ENCODE assay signal across 1 cellular context in genomic region chr7:23410446-23411183, GRCh38.
A peak's percentile ranks its signal among the peaks of the same experiment; 100 is the strongest.
TF ChIP-seq lines count a peak whose summit lies in the region.

No MANE protein-coding gene starts in this region.

TF ChIP-seq in GM12878, 131 proteins besides CTCF, POLR2A, EP300 and RAD21 (continued from another document and continues in another):
- TF ChIP-seq ZBTB4 (CRISPR knock-in tag; IDR thresholded peaks at IDR 0.05): no peak
- TF ChIP-seq FOXK2 (IDR thresholded peaks at IDR 0.05): no peak
- TF ChIP-seq SUZ12 (IDR thresholded peaks at IDR 0.05; ENCODE audit: unreplicated experiment): no peak
- TF ChIP-seq USF2 (IDR thresholded peaks at IDR 0.05; ENCODE audit: borderline replicate concordance, low read depth, low read length): no peak
- TF ChIP-seq MLLT1 (IDR thresholded peaks at IDR 0.05): no peak
- peak; percentile 72; the same call in 1 of the 2 replicates for TF ChIP-seq MTA3 (IDR thresholded peaks at IDR 0.05; ENCODE audit: borderline replicate concordance, low read length)
- TF ChIP-seq TCF12 (IDR thresholded peaks at IDR 0.05; ENCODE audit: low read depth, low read length): no peak
- no peak for TF ChIP-seq ETV6 (conservative IDR thresholded peaks at IDR 0.05 in 1 of 2, IDR thresholded peaks at IDR 0.05 in 1 of 2; ENCODE audit: borderline replicate concordance in 1 of 2, low read depth in 1 of 2)
- no peak for TF ChIP-seq RBBP5 (conservative IDR thresholded peaks at IDR 0.05)
- 0 out of 2 replicates have a peak, but pooled peaks have one; percentile 69 for TF ChIP-seq SMARCA5 (IDR thresholded peaks at IDR 0.05)
- no peak for TF ChIP-seq JUND (IDR thresholded peaks at IDR 0.05; ENCODE audit: low read depth, low read length)
- TF ChIP-seq WRNIP1 (IDR thresholded peaks at IDR 0.05; ENCODE audit: borderline replicate concordance, low read depth, low read length): no peak
- no peak for TF ChIP-seq NR2C1 (IDR thresholded peaks at IDR 0.05)
- TF ChIP-seq RFX5 (IDR thresholded peaks at IDR 0.05; ENCODE audit: low read depth, low read length): no peak
- TF ChIP-seq SRF (IDR thresholded peaks at IDR 0.05; ENCODE audit: low read depth in 2 of 2, low read length in 2 of 2): no peak
- no peak for TF ChIP-seq SREBF2 (IDR thresholded peaks at IDR 0.05; ENCODE audit: low read length)
- no peak for TF ChIP-seq ZSCAN29 (IDR thresholded peaks at IDR 0.05)
- no peak for TF ChIP-seq FOS (IDR thresholded peaks at IDR 0.05; ENCODE audit: borderline replicate concordance, extremely low read depth, insufficient read length)
- no peak for TF ChIP-seq ZBTB33 (IDR thresholded peaks at IDR 0.05)
- no peak for TF ChIP-seq HSF1 (IDR thresholded peaks at IDR 0.05; ENCODE audit: low read depth, low read length)
- no peak for TF ChIP-seq RCOR1 (conservative IDR thresholded peaks at IDR 0.05; ENCODE audit: low read depth, low read length)
- no peak for TF ChIP-seq ZZZ3 (IDR thresholded peaks at IDR 0.05; ENCODE audit: control insufficient read depth, insufficient read length, low read depth)
- TF ChIP-seq MEF2A (IDR thresholded peaks at IDR 0.05; ENCODE audit: insufficient read depth, low read depth, low read length): peak; percentile 40; the same call in 1 of the 2 replicates
- TF ChIP-seq EZH2 (IDR thresholded peaks at IDR 0.05; ENCODE audit: borderline replicate concordance, control insufficient read depth, low read depth, low read length): no peak
- TF ChIP-seq REST (IDR thresholded peaks at IDR 0.05; ENCODE audit: low read depth, low read length): no peak
- TF ChIP-seq CHD1 (IDR thresholded peaks at IDR 0.05; ENCODE audit: low read depth, low read length): no peak
- TF ChIP-seq MYC (IDR thresholded peaks at IDR 0.05; ENCODE audit: insufficient read depth, insufficient read length, insufficient replicate concordance, low read length, severe bottlenecking): no peak
- TF ChIP-seq SMAD5 (IDR thresholded peaks at IDR 0.05; ENCODE audit: low read depth): no peak
- TF ChIP-seq BHLHE40 (IDR thresholded peaks at IDR 0.05; ENCODE audit: borderline replicate concordance in 1 of 2, low read depth in 2 of 2, low read length in 1 of 2): peak; percentile 9 to 38; a peak in 2 of 4 replicates
- no peak for TF ChIP-seq MAX (IDR thresholded peaks at IDR 0.05; ENCODE audit: low read depth, low read length)
- no peak; the same call in 1 of the 2 replicates for TF ChIP-seq SMC3 (IDR thresholded peaks at IDR 0.05; ENCODE audit: borderline replicate concordance, low read length)
- peak; percentile 75; the same call in 1 of the 2 replicates for TF ChIP-seq TBL1XR1 (IDR thresholded peaks at IDR 0.05; ENCODE audit: low read depth, low read length)
- no peak for TF ChIP-seq ZNF274 (IDR thresholded peaks at IDR 0.05; ENCODE audit: insufficient read depth, insufficient read length)
- TF ChIP-seq RELA (IDR thresholded peaks at IDR 0.05; ENCODE audit: borderline replicate concordance, partially characterized antibody): peak; percentile 39
- no peak for TF ChIP-seq ZNF384 (IDR thresholded peaks at IDR 0.05; ENCODE audit: borderline replicate concordance, low read depth, low read length)
- no peak for TF ChIP-seq ATF3 (IDR thresholded peaks at IDR 0.05; ENCODE audit: borderline replicate concordance, extremely low read depth, low read depth, low read length)
- TF ChIP-seq EGR1 (IDR thresholded peaks at IDR 0.05; ENCODE audit: borderline replicate concordance in 1 of 2, low read depth in 2 of 2, low read length in 2 of 2): no peak
- no peak for TF ChIP-seq CBFB (IDR thresholded peaks at IDR 0.05; ENCODE audit: low read depth)
- TF ChIP-seq NFIC (IDR thresholded peaks at IDR 0.05; ENCODE audit: low read depth, low read length): peak; percentile 94
- no peak for TF ChIP-seq NR2C2 (IDR thresholded peaks at IDR 0.05; ENCODE audit: borderline replicate concordance, control insufficient read depth, insufficient read length, low read depth)
- peak; percentile 87; the same call in 1 of the 2 replicates for TF ChIP-seq FOXM1 (IDR thresholded peaks at IDR 0.05; ENCODE audit: low read depth, low read length)
- no peak for TF ChIP-seq ASH2L (IDR thresholded peaks at IDR 0.05; ENCODE audit: borderline replicate concordance, low read depth)
- TF ChIP-seq E2F8 (IDR thresholded peaks at IDR 0.05; ENCODE audit: low read depth, partially characterized antibody): no peak
- TF ChIP-seq GABPA (IDR thresholded peaks at IDR 0.05; ENCODE audit: low read depth): peak; percentile 50; the same call in 1 of the 2 replicates
- TF ChIP-seq CBX3 (IDR thresholded peaks at IDR 0.05; ENCODE audit: borderline replicate concordance, low read depth): no peak
- TF ChIP-seq MEF2B (IDR thresholded peaks at IDR 0.05; ENCODE audit: partially characterized antibody, poor library complexity, severe bottlenecking): peak; percentile 15
- no peak for TF ChIP-seq NFYA (IDR thresholded peaks at IDR 0.05; ENCODE audit: borderline replicate concordance, low read depth, low read length)
- TF ChIP-seq ESRRA (IDR thresholded peaks at IDR 0.05; ENCODE audit: low read length): no peak
- no peak for TF ChIP-seq ZNF207 (IDR thresholded peaks at IDR 0.05; ENCODE audit: borderline replicate concordance)
- no peak for TF ChIP-seq TARDBP (IDR thresholded peaks at IDR 0.05; ENCODE audit: borderline replicate concordance)
